In genomic region chr2:209549589-209549988, GRCh38 we compare ENCODE assay signal across 18 cellular contexts.
"Had no signal": no experiment of that assay in that cellular context is flagged by ENCODE, and none has a peak within 500 bp of the region (broad histone marks: within the 10 kb centered on the region; RNA-seq: fewer than 3 reads in every experiment).

No MANE protein-coding gene starts in this region.

- H3K27ac ChIP-seq: brain microvascular endothelial cell, colonic mucosa, left lung, tibial artery had no signal

- DNase-seq: activated CD4-positive, alpha-beta memory T cell treated with anti-CD3 and anti-CD28 coated beads, Interleukin-2, amount 10 ng/mL, durations not matched to agents 7 days and 5 days; activated CD4-positive, alpha-beta T cell treated with anti-CD3 and anti-CD28 coated beads for 36 hours; activated naive CD4-positive, alpha-beta T cell treated with Interleukin-2 at 50 U/mL for 16 hours; activated T-cell treated with anti-CD3 and anti-CD28 coated beads, Interleukin-2, amount 50 U/mL, for 24 hours; brain microvascular endothelial cell; colonic mucosa; endodermal cell; foreskin melanocyte; glutamatergic neuron; hypothalamus; kidney; left lung; occipital lobe; stimulated activated CD4-positive, alpha-beta T cell treated with anti-CD3 and anti-CD28 coated beads, Interleukin-12 subunit alpha, Interleukin-12 subunit beta, amount 100 ng/mL, for 4 hours; stimulated activated CD4-positive, alpha-beta T cell treated with anti-CD3 and anti-CD28 coated beads, Interleukin-1b, Interleukin-23, amount 100 ng/mL, for 48 hours; stimulated activated CD8-positive, alpha-beta memory T cell treated with anti-CD3 and anti-CD28 coated beads, Interleukin-4, amount 100 ng/mL, for 48 hours; stimulated activated naive CD4-positive, alpha-beta T cell; tibial artery had no signal

- H3K36me3 ChIP-seq: brain microvascular endothelial cell, colonic mucosa, left lung, tibial artery had no signal

- H3K4me1 ChIP-seq: colonic mucosa, left lung, tibial artery had no signal

- H3K27me3 ChIP-seq: brain microvascular endothelial cell, colonic mucosa, left lung, tibial artery had no signal

- H3K4me3 ChIP-seq: colonic mucosa, left lung, tibial artery had no signal

- H3K9me3 ChIP-seq: colonic mucosa, left lung, tibial artery had no signal
